Comparison of ENCODE assay signal across 8 cellular contexts in the genomic region with DNA sequence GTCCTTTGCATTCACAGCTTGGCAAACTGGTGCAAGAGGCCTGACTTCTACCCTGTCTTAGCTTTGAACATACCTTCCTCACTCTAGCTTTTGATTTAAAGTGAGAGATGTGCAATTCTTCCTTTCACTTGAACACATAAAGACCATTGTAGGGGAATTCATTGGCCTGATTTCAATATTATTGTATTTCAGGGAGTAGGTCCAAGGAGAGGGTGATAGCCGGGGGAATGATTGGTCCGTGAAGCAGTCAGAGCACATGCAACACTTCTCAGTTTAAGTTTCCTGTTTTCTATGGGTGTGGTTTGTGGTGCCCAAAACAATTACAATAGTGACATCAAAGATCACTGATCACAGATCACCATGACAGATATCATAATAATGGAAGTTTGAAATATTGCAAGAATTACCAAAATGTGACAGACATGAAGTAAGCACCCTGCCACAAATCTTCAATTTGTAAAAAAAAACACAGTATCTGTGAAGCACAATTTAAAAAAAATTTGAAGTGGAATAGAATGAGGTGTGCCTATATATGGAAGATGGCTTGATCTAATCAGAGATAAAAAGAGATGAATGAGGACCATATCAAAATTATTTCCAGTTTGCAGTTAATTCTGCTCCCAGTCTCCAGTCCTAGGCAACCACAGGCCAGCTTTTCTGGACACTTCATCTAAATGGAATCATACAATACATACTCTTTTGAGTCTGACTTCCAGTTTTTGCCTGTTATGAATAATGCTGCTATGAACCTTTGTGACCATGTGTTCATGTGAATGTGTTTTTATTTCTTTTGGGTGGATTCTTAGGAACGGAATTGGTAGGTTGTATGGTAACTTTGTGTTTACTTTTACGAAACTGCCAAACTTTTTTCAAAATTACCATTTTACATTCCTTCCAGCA.
DNase-seq lines count a peak whose midpoint lies in the region; ATAC-seq and TF ChIP-seq lines count a peak whose summit lies in the region.

No MANE protein-coding gene starts in this region.

- H3K4me1 Mint-ChIP-seq in activated naive CD8-positive, alpha-beta T cell treated with anti-CD3 and anti-CD28 coated beads, Interleukin-2, amount 50 U/mL, for 24 hours: peaks cover 66% of the 10 kb centered on the region

- TF ChIP-seq CTCF in GM06990 (IDR thresholded peaks at IDR 0.05; ENCODE audit: insufficient read depth, low read length, poor library complexity, severe bottlenecking): no peak
- no peak for TF ChIP-seq CTCF in neutrophil (IDR thresholded peaks at IDR 0.05)

- H3K27ac Mint-ChIP-seq in activated naive CD8-positive, alpha-beta T cell treated with anti-CD3 and anti-CD28 coated beads, Interleukin-2, amount 50 U/mL, for 24 hours: peak overlapping the region; percentile 59

- H3K27me3 Mint-ChIP-seq in activated naive CD8-positive, alpha-beta T cell treated with anti-CD3 and anti-CD28 coated beads, Interleukin-2, amount 50 U/mL, for 24 hours: no peaks in the 10 kb centered on the region

- H3K9me3 Mint-ChIP-seq in activated naive CD8-positive, alpha-beta T cell treated with anti-CD3 and anti-CD28 coated beads, Interleukin-2, amount 50 U/mL, for 24 hours: peaks cover 4% of the 10 kb centered on the region

- ATAC-seq in HG03378 (IDR thresholded peaks at IDR 0.05; ENCODE audit: unreplicated experiment) (peak; percentile 60), GM19397 (IDR thresholded peaks at IDR 0.05; ENCODE audit: unreplicated experiment) (no peak), HG02938 (IDR thresholded peaks at IDR 0.05; ENCODE audit: unreplicated experiment) (no peak)
- ATAC-seq in activated naive CD8-positive, alpha-beta T cell treated with anti-CD3 and anti-CD28 coated beads, Interleukin-2, amount 50 U/mL, for 24 hours: peak; percentile 45

- peak overlapping the region; percentile 80 for H3K27ac ChIP-seq in neutrophil

- peaks cover 2% of the 10 kb centered on the region; the same call in 1 of the 2 replicates for H3K36me3 ChIP-seq in GM06990 (ENCODE audit: control insufficient read depth, insufficient read depth, low read length)
- no peaks in the 10 kb centered on the region for H3K36me3 ChIP-seq in neutrophil

- DNase-seq in GM06990 (ENCODE audit: extremely low read depth, insufficient read length) (peak; percentile 18), HuH-7 (ENCODE audit: low spot score) (no peak), NCI-H2227 treated with DMSO at 0.1 percent for 48 hours (lab: John Stamatoyannopoulos, UW) (no peak)
- no peak for DNase-seq in activated naive CD8-positive, alpha-beta T cell treated with anti-CD3 and anti-CD28 coated beads, Interleukin-2, amount 50 U/mL, for 24 hours

- no peak overlapping the region for H3K4me3 Mint-ChIP-seq in activated naive CD8-positive, alpha-beta T cell treated with anti-CD3 and anti-CD28 coated beads, Interleukin-2, amount 50 U/mL, for 24 hours

- H3K4me3 ChIP-seq in GM06990 (replicated peaks; ENCODE audit: low read depth, low read length) (no peak overlapping the region), neutrophil (ENCODE audit: low read depth in 1 of 2, low read length in 1 of 2) (no peak overlapping the region)

- peaks cover 51% of the 10 kb centered on the region for H3K36me3 Mint-ChIP-seq in activated naive CD8-positive, alpha-beta T cell treated with anti-CD3 and anti-CD28 coated beads, Interleukin-2, amount 50 U/mL, for 24 hours (ENCODE audit: low read depth)

- H3K9me3 ChIP-seq in neutrophil: no peaks in the 10 kb centered on the region

- H3K4me1 ChIP-seq in neutrophil (ENCODE audit: control insufficient read depth in 1 of 2, insufficient read depth in 1 of 2, low read depth in 1 of 2, low read length in 1 of 2): peaks cover 36% of the 10 kb centered on the region in 2 experiments

- H3K27me3 ChIP-seq in GM06990 (replicated peaks; ENCODE audit: control insufficient read depth, insufficient read depth, low read length): no peaks in the 10 kb centered on the region
- H3K27me3 ChIP-seq in neutrophil: no peaks in the 10 kb centered on the region

Comparison
In these comparisons a context has a peak if more than half of its experiments do, and no peak if none do; other contexts are left out.
1. ATAC-seq: peak in HG03378 (single experiment) and activated naive CD8-positive, alpha-beta T cell treated with anti-CD3 and anti-CD28 coated beads, Interleukin-2, amount 50 U/mL, for 24 hours (single experiment); none in GM19397 (single experiment) and HG02938 (single experiment).